Comparison of ENCODE assay signal across 15 cellular contexts in genomic region chr14:63981569-63981968, GRCh38.
DNase-seq lines count a peak whose midpoint lies in the region; ATAC-seq, FAIRE-seq and TF ChIP-seq lines count a peak whose summit lies in the region.
"Had no signal": no experiment of that assay in that cellular context is flagged by ENCODE, and none has a peak within 500 bp of the region (broad histone marks: within the 10 kb centered on the region; RNA-seq: fewer than 3 reads in every experiment).

No MANE protein-coding gene starts in this region.

- peaks cover 2% of the 10 kb centered on the region for H3K4me1 Mint-ChIP-seq in activated CD8-positive, alpha-beta T cell treated with anti-CD3 and anti-CD28 coated beads, Interleukin-2, amount 10 ng/mL, durations not matched to agents 7 days and 5 days (ENCODE audit: low read depth)
- H3K4me1 Mint-ChIP-seq in activated CD8-positive, alpha-beta T cell treated with anti-CD3 and anti-CD28 coated beads for 36 hours (ENCODE audit: low read depth): no peaks in the 10 kb centered on the region

- no peak for TF ChIP-seq CTCF in activated CD8-positive, alpha-beta T cell treated with anti-CD3 and anti-CD28 coated beads for 36 hours (IDR thresholded peaks at IDR 0.05)
- TF ChIP-seq CTCF in uterus (IDR thresholded peaks at IDR 0.05): no peak

- no peaks in the 10 kb centered on the region for H3K27me3 ChIP-seq in uterus
- H3K27me3 ChIP-seq: BLaER1 treated with 17β-estradiol and CSF1 and Interleukin-3, amounts not matched to agents 10 nM and 100 nM had no signal

- peak; percentile 46 for FAIRE-seq in HTR-8/SVneo (lab: Jason Lieb, UNC)
- FAIRE-seq: H1, HepG2 had no signal

- no peak overlapping the region for H3K4me3 ChIP-seq in uterus
- H3K4me3 ChIP-seq: BLaER1 treated with 17β-estradiol and CSF1 and Interleukin-3, amounts not matched to agents 10 nM and 100 nM; HAP-1 had no signal

- peaks cover 0 to 4% of the 10 kb centered on the region in 2 donors for H3K36me3 ChIP-seq in uterus

- H3K4me1 ChIP-seq in uterus: no peaks in the 10 kb centered on the region
- H3K4me1 ChIP-seq: HAP-1 had no signal

- no peak for ATAC-seq in activated CD8-positive, alpha-beta T cell treated with anti-CD3 and anti-CD28 coated beads, Interleukin-2, amount 10 ng/mL, durations not matched to agents 7 days and 5 days
- ATAC-seq in activated CD8-positive, alpha-beta T cell treated with anti-CD3 and anti-CD28 coated beads for 36 hours: no peak
- peak; percentile 42 for ATAC-seq in HG02798 (IDR thresholded peaks at IDR 0.05; ENCODE audit: poor library complexity, unreplicated experiment)
- ATAC-seq: HepG2 had no signal

- no peak for TF ChIP-seq POLR2A in uterus (IDR thresholded peaks at IDR 0.05)

- H3K27me3 Mint-ChIP-seq in activated CD8-positive, alpha-beta T cell treated with anti-CD3 and anti-CD28 coated beads, Interleukin-2, amount 10 ng/mL, durations not matched to agents 7 days and 5 days (ENCODE audit: low read depth): no peaks in the 10 kb centered on the region
- no peaks in the 10 kb centered on the region for H3K27me3 Mint-ChIP-seq in activated CD8-positive, alpha-beta T cell treated with anti-CD3 and anti-CD28 coated beads for 36 hours
- H3K27me3 Mint-ChIP-seq: CD4-positive, CD25-positive, alpha-beta regulatory T cell had no signal

- no peak overlapping the region for H3K27ac ChIP-seq in uterus
- H3K27ac ChIP-seq: 22Rv1; BLaER1 treated with 17β-estradiol and CSF1 and Interleukin-3, amounts not matched to agents 10 nM and 100 nM; KMS-11 had no signal

- H3K36me3 Mint-ChIP-seq in activated CD8-positive, alpha-beta T cell treated with anti-CD3 and anti-CD28 coated beads, Interleukin-2, amount 10 ng/mL, durations not matched to agents 7 days and 5 days (ENCODE audit: low read depth): peaks cover 71% of the 10 kb centered on the region
- H3K36me3 Mint-ChIP-seq in activated CD8-positive, alpha-beta T cell treated with anti-CD3 and anti-CD28 coated beads for 36 hours (ENCODE audit: low read depth): peaks cover 10% of the 10 kb centered on the region

- H3K27ac Mint-ChIP-seq in activated CD8-positive, alpha-beta T cell treated with anti-CD3 and anti-CD28 coated beads, Interleukin-2, amount 10 ng/mL, durations not matched to agents 7 days and 5 days: peak overlapping the region; percentile 20
- no peak overlapping the region for H3K27ac Mint-ChIP-seq in activated CD8-positive, alpha-beta T cell treated with anti-CD3 and anti-CD28 coated beads for 36 hours

- intact Hi-C loops in activated CD8-positive, alpha-beta T cell treated with anti-CD3 and anti-CD28 coated beads for 36 hours (cut with micrococcal nuclease): no loop called here
- intact Hi-C loops in uterus (cut with DNase I; ENCODE audit: low total_unique reads): no loop called here

- no peaks in the 10 kb centered on the region for H3K9me3 Mint-ChIP-seq in activated CD8-positive, alpha-beta T cell treated with anti-CD3 and anti-CD28 coated beads, Interleukin-2, amount 10 ng/mL, durations not matched to agents 7 days and 5 days (ENCODE audit: insufficient read depth)
- no peaks in the 10 kb centered on the region for H3K9me3 Mint-ChIP-seq in activated CD8-positive, alpha-beta T cell treated with anti-CD3 and anti-CD28 coated beads for 36 hours

- CTCF ChIA-PET in activated CD8-positive, alpha-beta T cell treated with anti-CD3 and anti-CD28 coated beads, Interleukin-2, amount 10 ng/mL, durations not matched to agents 7 days and 5 days (lab: Charles Lee): no interaction called here
- CTCF ChIA-PET in activated CD8-positive, alpha-beta T cell treated with anti-CD3 and anti-CD28 coated beads for 36 hours (lab: Charles Lee): interaction anchor here (1.1 kb wide), 1 partner anchor 10 kb away, joined by 4 read pairs; no protein-coding TSS in a partner anchor

- in situ Hi-C loops in G401 (cut with HindIII; ENCODE audit: low sequenced_read_pairs): no loop called here

- no peak for DNase-seq in activated CD8-positive, alpha-beta T cell treated with anti-CD3 and anti-CD28 coated beads, Interleukin-2, amount 10 ng/mL, durations not matched to agents 7 days and 5 days
- DNase-seq in activated CD8-positive, alpha-beta T cell treated with anti-CD3 and anti-CD28 coated beads for 36 hours: no peak
- no peak for DNase-seq in HTR-8/SVneo (ENCODE audit: insufficient read length, low spot score)
- no peak for DNase-seq in NCI-H2081 treated with DMSO at 0.1 percent for 48 hours (lab: John Stamatoyannopoulos, UW)
- no peak for DNase-seq in G401 (ENCODE audit: low spot score)
- DNase-seq in uterus: no peak
- DNase-seq: CD4-positive, CD25-positive, alpha-beta regulatory T cell; DMS53 had no signal

- POLR2A ChIA-PET in activated CD8-positive, alpha-beta T cell treated with anti-CD3 and anti-CD28 coated beads, Interleukin-2, amount 10 ng/mL, durations not matched to agents 7 days and 5 days (lab: Charles Lee): no interaction called here
- POLR2A ChIA-PET in activated CD8-positive, alpha-beta T cell treated with anti-CD3 and anti-CD28 coated beads for 36 hours (lab: Charles Lee): no interaction called here

- H3K9me3 ChIP-seq in uterus: no peaks in the 10 kb centered on the region
- H3K9me3 ChIP-seq: BLaER1 treated with 17β-estradiol and CSF1 and Interleukin-3, amounts not matched to agents 10 nM and 100 nM; HAP-1 had no signal

- no peak overlapping the region for H3K4me3 Mint-ChIP-seq in activated CD8-positive, alpha-beta T cell treated with anti-CD3 and anti-CD28 coated beads, Interleukin-2, amount 10 ng/mL, durations not matched to agents 7 days and 5 days
- no peak overlapping the region for H3K4me3 Mint-ChIP-seq in activated CD8-positive, alpha-beta T cell treated with anti-CD3 and anti-CD28 coated beads for 36 hours
- H3K4me3 Mint-ChIP-seq: CD4-positive, CD25-positive, alpha-beta regulatory T cell had no signal
